In the genomic region with DNA sequence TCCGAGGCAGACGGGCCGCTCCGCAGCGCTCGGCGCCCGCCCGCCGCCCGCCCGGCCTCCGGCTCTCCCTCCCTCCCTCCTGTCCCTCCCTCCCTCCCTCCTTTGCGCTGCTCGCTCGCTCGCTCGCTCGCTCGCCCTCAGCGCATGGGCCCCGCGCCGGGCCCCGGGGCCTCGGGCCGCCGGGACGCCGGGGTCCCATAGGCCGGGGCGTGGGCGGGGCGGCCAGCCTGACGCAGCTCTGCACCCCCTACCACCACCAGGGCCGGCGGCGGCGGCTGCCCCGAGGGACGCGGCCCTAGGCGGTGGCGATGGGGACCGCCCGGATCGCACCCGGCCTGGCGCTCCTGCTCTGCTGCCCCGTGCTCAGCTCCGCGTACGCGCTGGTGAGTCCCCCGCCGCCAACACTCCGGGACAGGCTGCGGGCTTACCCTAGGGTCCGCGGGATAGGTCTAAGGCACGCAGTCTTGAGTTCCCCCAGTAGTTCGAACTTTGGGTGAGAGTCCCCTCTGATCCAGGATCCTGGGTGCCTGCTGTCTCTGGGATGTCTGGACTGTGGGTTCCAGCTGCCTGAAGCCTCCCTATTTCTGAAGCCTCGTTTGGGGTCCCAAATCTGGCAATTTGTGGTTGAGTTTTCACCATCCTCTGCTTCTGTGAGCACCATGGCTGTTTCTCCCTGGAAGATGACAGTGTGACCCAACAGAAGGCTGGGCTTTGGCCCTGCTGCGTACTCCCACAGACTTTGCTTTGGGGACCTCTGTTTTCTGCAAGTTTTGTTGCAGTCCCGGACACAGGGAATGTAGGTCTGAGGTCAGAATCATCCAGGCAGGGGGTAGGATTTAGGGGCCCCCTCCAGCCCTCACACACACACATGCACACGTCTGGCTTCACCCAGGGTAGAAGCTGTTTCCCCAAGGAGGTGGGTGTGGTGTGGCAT, we compare ENCODE assay signal across 8 cellular contexts. TPM values are rescaled to one million over a fixed set of nuclear protein-coding genes. Genes with fewer than 3 reads are reported as not detected.
DNase-seq lines count a peak whose midpoint lies in the region; ATAC-seq and TF ChIP-seq lines count a peak whose summit lies in the region.

No MANE protein-coding gene starts in this region.

- H3K4me2 ChIP-seq in BLaER1 treated with 17β-estradiol and CSF1 and Interleukin-3, amounts not matched to agents 10 nM and 100 nM, result peak overlapping the region; percentile 75 to 95 (median 90)

- H3K27me3 ChIP-seq in BLaER1 treated with 17β-estradiol and CSF1 and Interleukin-3, amounts not matched to agents 10 nM and 100 nM, result peaks cover 54 to 72% (median 68%) of the 10 kb centered on the region in 11 experiments
- H3K27me3 ChIP-seq in naive thymus-derived CD4-positive, alpha-beta T cell (ENCODE audit: control insufficient read depth in 2 of 2, insufficient read depth in 2 of 2, low read length in 2 of 2), result peaks cover 0 to 8% of the 10 kb centered on the region in 2 donors

- CTCF ChIA-PET in naive thymus-derived CD4-positive, alpha-beta T cell (lab: Charles Lee), result no interaction called here

- H3K4me1 ChIP-seq in BLaER1 treated with 17β-estradiol and CSF1 and Interleukin-3, amounts not matched to agents 10 nM and 100 nM, result peaks cover 4 to 41% (median 25%) of the 10 kb centered on the region in 10 experiments; a peak in 18 of 20 replicates
- H3K4me1 ChIP-seq in naive thymus-derived CD4-positive, alpha-beta T cell (ENCODE audit: control insufficient read depth in 2 of 2, insufficient read depth in 2 of 2, low read length in 2 of 2), result no peaks in the 10 kb centered on the region

- peaks cover 0 to 51% (median 16%) of the 10 kb centered on the region in 11 experiments; a peak in 14 of 22 replicates for H4K20me1 ChIP-seq in BLaER1 treated with 17β-estradiol and CSF1 and Interleukin-3, amounts not matched to agents 10 nM and 100 nM

- H3K4me3 Mint-ChIP-seq in IgD-negative memory B cell, result peak overlapping the region; percentile 19 to 88 (median 74)
- H3K4me3 Mint-ChIP-seq in endothelial cell (ENCODE audit: unreplicated experiment), result peak overlapping the region; percentile 65
- peak overlapping the region; percentile 9 to 77 (median 56) for H3K4me3 Mint-ChIP-seq in naive thymus-derived CD4-positive, alpha-beta T cell

- H3K36me3 ChIP-seq in BLaER1 treated with 17β-estradiol and CSF1 and Interleukin-3, amounts not matched to agents 10 nM and 100 nM, result no peaks in the 10 kb centered on the region
- H3K36me3 ChIP-seq in naive thymus-derived CD4-positive, alpha-beta T cell (ENCODE audit: control insufficient read depth in 2 of 3, insufficient read depth in 3 of 3, low read length in 3 of 3), result no peaks in the 10 kb centered on the region

- no peaks in the 10 kb centered on the region for H3K36me3 Mint-ChIP-seq in IgD-negative memory B cell
- H3K36me3 Mint-ChIP-seq in endothelial cell (ENCODE audit: low read depth, unreplicated experiment), result no peaks in the 10 kb centered on the region
- H3K36me3 Mint-ChIP-seq in naive thymus-derived CD4-positive, alpha-beta T cell, result peaks cover 0 to 6% (median 0%) of the 10 kb centered on the region in 5 donors

- H3K4me1 Mint-ChIP-seq in IgD-negative memory B cell, result peaks cover 0 to 2% (median 1%) of the 10 kb centered on the region in 3 donors
- peaks cover 9% of the 10 kb centered on the region for H3K4me1 Mint-ChIP-seq in endothelial cell (ENCODE audit: unreplicated experiment)
- H3K4me1 Mint-ChIP-seq in naive thymus-derived CD4-positive, alpha-beta T cell, result peaks cover 0 to 15% (median 10%) of the 10 kb centered on the region in 7 donors

- intact Hi-C loops in naive thymus-derived CD4-positive, alpha-beta T cell (cut with micrococcal nuclease), result no loop called here

- H3K9ac ChIP-seq in BLaER1 treated with 17β-estradiol and CSF1 and Interleukin-3, amounts not matched to agents 10 nM and 100 nM, result peak overlapping the region in 6 of 11 experiments; percentile 34 to 59 (median 46); a peak in 7 of 22 replicates

- POLR2A ChIA-PET in naive thymus-derived CD4-positive, alpha-beta T cell (lab: Charles Lee), result no interaction called here

- H3K9me3 Mint-ChIP-seq in IgD-negative memory B cell (no peaks in the 10 kb centered on the region), endothelial cell (ENCODE audit: unreplicated experiment) (no peaks in the 10 kb centered on the region)
- peaks cover 0 to 2% (median 0%) of the 10 kb centered on the region in 11 donors for H3K9me3 Mint-ChIP-seq in naive thymus-derived CD4-positive, alpha-beta T cell

- ATAC-seq in naive thymus-derived CD4-positive, alpha-beta T cell, result peak; percentile 28

- peak overlapping the region; percentile 43 to 67 (median 52); a peak in 19 of 20 replicates for H3K4me3 ChIP-seq in BLaER1 treated with 17β-estradiol and CSF1 and Interleukin-3, amounts not matched to agents 10 nM and 100 nM
- no peak overlapping the region for H3K4me3 ChIP-seq in naive thymus-derived CD4-positive, alpha-beta T cell (ENCODE audit: low read length)

- no peaks in the 10 kb centered on the region for H3K9me3 ChIP-seq in BLaER1 treated with 17β-estradiol and CSF1 and Interleukin-3, amounts not matched to agents 10 nM and 100 nM (replicated peaks in 1 of 11)
- no peaks in the 10 kb centered on the region for H3K9me3 ChIP-seq in naive thymus-derived CD4-positive, alpha-beta T cell (ENCODE audit: control insufficient read depth in 2 of 3, low read length in 3 of 3)

- H3K27ac Mint-ChIP-seq in IgD-negative memory B cell (no peak overlapping the region), endothelial cell (ENCODE audit: unreplicated experiment) (no peak overlapping the region)
- no peak overlapping the region for H3K27ac Mint-ChIP-seq in naive thymus-derived CD4-positive, alpha-beta T cell

- no peak for TF ChIP-seq CTCF in endothelial cell (IDR thresholded peaks at IDR 0.05; ENCODE audit: unreplicated experiment)

- H3K27me3 Mint-ChIP-seq in IgD-negative memory B cell (peaks cover 25% of the 10 kb centered on the region), endothelial cell (ENCODE audit: unreplicated experiment) (peaks cover 21% of the 10 kb centered on the region)
- H3K27me3 Mint-ChIP-seq in naive thymus-derived CD4-positive, alpha-beta T cell, result peaks cover 35 to 81% (median 42%) of the 10 kb centered on the region in 5 donors

- DNase-seq in endothelial cell (ENCODE audit: low spot score) (peak; percentile 25), HK-2 (ENCODE audit: unreplicated experiment) (no peak), NCI-H446 treated with DMSO at 0.1 percent for 48 hours (lab: John Stamatoyannopoulos, UW) (no peak), HCEC 1CT (no peak), activated gamma-delta T cell (lab: John Stamatoyannopoulos, UW) (no peak)
- no peak for DNase-seq in naive thymus-derived CD4-positive, alpha-beta T cell

- H3K27ac ChIP-seq in BLaER1 treated with 17β-estradiol and CSF1 and Interleukin-3, amounts not matched to agents 10 nM and 100 nM, result no peak overlapping the region
- no peak overlapping the region for H3K27ac ChIP-seq in naive thymus-derived CD4-positive, alpha-beta T cell (ENCODE audit: low read depth, low read length)

RNA-seq across cellular contexts. Expression of gene PTH1R, which starts 6.0 kb away (rescaled TPM):
- polyA plus RNA-seq in IgD-negative memory B cell, result not detected
- 6.2 TPM for total RNA-seq in endothelial cell (ENCODE audit: unreplicated experiment)
- not detected for total RNA-seq in naive thymus-derived CD4-positive, alpha-beta T cell
- polyA plus RNA-seq in naive thymus-derived CD4-positive, alpha-beta T cell, result not detected

RNA-seq across cellular contexts. Expression of gene MYL3, which starts 20.3 kb away (rescaled TPM):
- polyA plus RNA-seq in IgD-negative memory B cell, result not detected
- not detected for total RNA-seq in endothelial cell (ENCODE audit: unreplicated experiment)
- not detected for total RNA-seq in naive thymus-derived CD4-positive, alpha-beta T cell
- polyA plus RNA-seq in naive thymus-derived CD4-positive, alpha-beta T cell, result not detected
